In the genomic region with DNA sequence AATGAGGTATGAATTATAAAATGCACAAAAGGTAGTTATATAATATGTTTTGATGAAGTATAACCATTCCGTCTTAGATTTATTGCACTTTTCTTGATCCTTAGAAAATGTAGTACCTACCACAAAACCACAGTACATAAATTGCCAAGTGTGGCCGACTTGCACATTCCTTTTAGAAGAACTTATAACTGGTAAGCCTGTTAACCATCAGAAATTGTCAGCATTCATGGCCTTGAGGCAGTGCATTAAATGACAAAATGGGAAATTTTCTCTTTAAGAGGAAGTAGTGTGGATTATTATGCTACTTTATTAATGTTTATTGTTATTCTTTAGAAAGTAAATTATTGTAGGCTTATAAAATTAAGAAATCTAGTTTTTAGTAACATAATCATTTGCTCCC, we compare ENCODE assay signal across 16 cellular contexts. TPM values are rescaled to one million over a fixed set of nuclear protein-coding genes. Genes with fewer than 3 reads are reported as not detected.
DNase-seq lines count a peak whose midpoint lies in the region; ATAC-seq and TF ChIP-seq lines count a peak whose summit lies in the region.
"Had no signal": no experiment of that assay in that cellular context is flagged by ENCODE, and none has a peak within 500 bp of the region (broad histone marks: within the 10 kb centered on the region; RNA-seq: fewer than 3 reads in every experiment).

No MANE protein-coding gene starts in this region.

- peak; percentile 43 for DNase-seq in EH (ENCODE audit: low read depth)
- peak; percentile 28 for DNase-seq in MV-4-11 (lab: John Stamatoyannopoulos, UW)
- peak; percentile 75 for DNase-seq in astrocyte of the hippocampus (ENCODE audit: low read depth, low spot score)
- DNase-seq in renal cortical epithelial cell (ENCODE audit: low read depth): peak; percentile 67
- DNase-seq in activated naive CD4-positive, alpha-beta T cell treated with anti-CD3 and anti-CD28 coated beads for 36 hours: no peak
- DNase-seq in chondrocyte (ENCODE audit: low spot score): no peak
- DNase-seq: DMS 273 treated with DMSO at 0.1 percent for 48 hours, H7, NCI-H1092, NCI-H226, NCI-H526, PC-9, SW 1271 had no signal

- no peaks in the 10 kb centered on the region for H3K9me3 Mint-ChIP-seq in activated naive CD4-positive, alpha-beta T cell treated with anti-CD3 and anti-CD28 coated beads for 36 hours
- H3K9me3 Mint-ChIP-seq in chondrocyte (ENCODE audit: low read depth): no peaks in the 10 kb centered on the region

- no peak for TF ChIP-seq CTCF in chondrocyte (IDR thresholded peaks at IDR 0.05)

- H3K4me1 Mint-ChIP-seq in activated naive CD4-positive, alpha-beta T cell treated with anti-CD3 and anti-CD28 coated beads for 36 hours (ENCODE audit: low read depth): peaks cover 60% of the 10 kb centered on the region
- peaks cover 16% of the 10 kb centered on the region for H3K4me1 Mint-ChIP-seq in chondrocyte (ENCODE audit: low read depth)

- peaks cover 19% of the 10 kb centered on the region for H3K36me3 Mint-ChIP-seq in activated naive CD4-positive, alpha-beta T cell treated with anti-CD3 and anti-CD28 coated beads for 36 hours (ENCODE audit: low read depth)
- H3K36me3 Mint-ChIP-seq in chondrocyte (ENCODE audit: low read depth): peaks cover 4% of the 10 kb centered on the region

- intact Hi-C loops in activated naive CD4-positive, alpha-beta T cell treated with anti-CD3 and anti-CD28 coated beads for 36 hours (cut with micrococcal nuclease): no loop called here

- H3K27ac Mint-ChIP-seq in activated naive CD4-positive, alpha-beta T cell treated with anti-CD3 and anti-CD28 coated beads for 36 hours: no peak overlapping the region
- H3K27ac Mint-ChIP-seq in chondrocyte (ENCODE audit: unreplicated experiment): no peak overlapping the region

- no peak overlapping the region for H3K4me3 Mint-ChIP-seq in activated naive CD4-positive, alpha-beta T cell treated with anti-CD3 and anti-CD28 coated beads for 36 hours
- no peak overlapping the region for H3K4me3 Mint-ChIP-seq in chondrocyte (ENCODE audit: unreplicated experiment)

- no peaks in the 10 kb centered on the region for H3K27me3 Mint-ChIP-seq in activated naive CD4-positive, alpha-beta T cell treated with anti-CD3 and anti-CD28 coated beads for 36 hours (ENCODE audit: low read depth)
- no peaks in the 10 kb centered on the region for H3K27me3 Mint-ChIP-seq in chondrocyte (ENCODE audit: low read depth)

- CTCF ChIA-PET in activated naive CD4-positive, alpha-beta T cell treated with anti-CD3 and anti-CD28 coated beads for 36 hours (lab: Charles Lee): interaction anchor here (1.0 kb wide), 1 partner anchor 14 kb away, joined by 3 read pairs; no protein-coding TSS in a partner anchor

- ATAC-seq in GM19023 (IDR thresholded peaks at IDR 0.05; ENCODE audit: unreplicated experiment) (no peak), GM18867 (IDR thresholded peaks at IDR 0.05; ENCODE audit: unreplicated experiment) (no peak)
- ATAC-seq: Right ventricle myocardium inferior had no signal

RNA-seq across cellular contexts. Expression of a gene that starts 29.6 kb away (rescaled TPM):
- 24.7 and 104 TPM in 2 replicates for total RNA-seq in renal cortical epithelial cell
- total RNA-seq in activated naive CD4-positive, alpha-beta T cell treated with anti-CD3 and anti-CD28 coated beads for 36 hours: 10 to 100 TPM; 62.1 to 66.7 TPM
- total RNA-seq in chondrocyte: 49.3 to 54.9 TPM (median 54.1 TPM) in 3 replicates

RNA-seq across cellular contexts. Expression of a gene that starts 53.0 kb away (rescaled TPM):
- total RNA-seq in renal cortical epithelial cell (3.2 TPM in 1 of 2 replicates, not detected in the other), chondrocyte (1.1 to 2.8 TPM (median 1.5 TPM) in 3 replicates)
- total RNA-seq in activated naive CD4-positive, alpha-beta T cell treated with anti-CD3 and anti-CD28 coated beads for 36 hours: 1 to 10 TPM; 5.5 to 5.9 TPM
- total RNA-seq: Right ventricle myocardium inferior had no signal

Comparison
In these comparisons a context has a peak if more than half of its experiments do, and no peak if none do; other contexts are left out.
1. DNase-seq: peak in EH (single experiment), MV-4-11 (single experiment), astrocyte of the hippocampus (single experiment) and renal cortical epithelial cell (single experiment); none in activated naive CD4-positive, alpha-beta T cell treated with anti-CD3 and anti-CD28 coated beads for 36 hours (single experiment) and chondrocyte (single experiment).